26 cellular contexts compared by ENCODE assay signal in genomic region chr7:47895026-47895425, GRCh38.
"Had no signal": no experiment of that assay in that cellular context is flagged by ENCODE, and none has a peak within 500 bp of the region (broad histone marks: within the 10 kb centered on the region; RNA-seq: fewer than 3 reads in every experiment).

No MANE protein-coding gene starts in this region.

- H3K27ac Mint-ChIP-seq: effector memory CD8-positive, alpha-beta T cell; immature natural killer cell; mesothelial cell of epicardium; natural killer cell treated with Interleukin-12 subunit alpha and Interleukin-12 subunit beta and Interleukin-15 and Interleukin-18, amount 100 ng/mL, for 72 hours had no signal

- H3K9me3 Mint-ChIP-seq: effector memory CD8-positive, alpha-beta T cell; immature natural killer cell; mesothelial cell of epicardium; naive B cell; natural killer cell treated with Interleukin-12 subunit alpha and Interleukin-12 subunit beta and Interleukin-15 and Interleukin-18, amount 100 ng/mL, for 72 hours; neural crest cell had no signal

- H3K4me1 Mint-ChIP-seq: immature natural killer cell, mesothelial cell of epicardium had no signal

- H3K36me3 Mint-ChIP-seq: immature natural killer cell; mesothelial cell of epicardium; naive B cell; natural killer cell treated with Interleukin-12 subunit alpha and Interleukin-12 subunit beta and Interleukin-15 and Interleukin-18, amount 100 ng/mL, for 72 hours had no signal

- H3K36me3 ChIP-seq: lower lobe of right lung, neutrophil, pancreas, right lobe of liver, stomach, thyroid gland, vagina had no signal

- H3K4me1 ChIP-seq: lower lobe of right lung, pancreas, right lobe of liver, stomach, thyroid gland, vagina had no signal

- DNase-seq: cortex of kidney; effector memory CD8-positive, alpha-beta T cell; erythroblast; hypothalamus; immature natural killer cell; islet precursor cell; kidney glomerular epithelial cell; left colon; left ventricle myocardium superior; lower lobe of right lung; mucosa of descending colon; naive B cell; pancreas; right lobe of liver; small intestine; stimulated activated CD4-positive, alpha-beta T cell treated with anti-CD3 and anti-CD28 coated beads, Interleukin-15, amount 100 ng/mL, for 24 hours; stimulated activated CD4-positive, alpha-beta T cell treated with anti-CD3 and anti-CD28 coated beads, Interleukin-2, amount 100 ng/mL, for 48 hours; stimulated activated naive CD4-positive, alpha-beta T cell treated with Interleukin-2 at 50 U/mL for 16 hours; stomach; thyroid gland; trophoblast cell had no signal

- H3K27me3 ChIP-seq: neutrophil, pancreas, right lobe of liver, stomach, thyroid gland, vagina had no signal

- ATAC-seq: effector memory CD8-positive, alpha-beta T cell; left colon; left ventricle myocardium superior; lower lobe of right lung; mucosa of descending colon; natural killer cell treated with Interleukin-12 subunit alpha and Interleukin-12 subunit beta and Interleukin-15 and Interleukin-18, amount 100 ng/mL, for 72 hours; pancreas; right lobe of liver had no signal

- H3K4me3 ChIP-seq: lower lobe of right lung, mucosa of descending colon, pancreas, right lobe of liver, stomach, thyroid gland, vagina had no signal

- H3K4me3 Mint-ChIP-seq: effector memory CD8-positive, alpha-beta T cell; immature natural killer cell; mesothelial cell of epicardium; naive B cell; natural killer cell treated with Interleukin-12 subunit alpha and Interleukin-12 subunit beta and Interleukin-15 and Interleukin-18, amount 100 ng/mL, for 72 hours; neural crest cell had no signal

- H3K27ac ChIP-seq: lower lobe of right lung, neutrophil, pancreas, right lobe of liver, stomach, thyroid gland, vagina had no signal

- H3K9me3 ChIP-seq: lower lobe of right lung, mucosa of descending colon, neutrophil, pancreas, right lobe of liver, stomach, thyroid gland, vagina had no signal
